30 cellular contexts compared by ENCODE assay signal in the genomic region with DNA sequence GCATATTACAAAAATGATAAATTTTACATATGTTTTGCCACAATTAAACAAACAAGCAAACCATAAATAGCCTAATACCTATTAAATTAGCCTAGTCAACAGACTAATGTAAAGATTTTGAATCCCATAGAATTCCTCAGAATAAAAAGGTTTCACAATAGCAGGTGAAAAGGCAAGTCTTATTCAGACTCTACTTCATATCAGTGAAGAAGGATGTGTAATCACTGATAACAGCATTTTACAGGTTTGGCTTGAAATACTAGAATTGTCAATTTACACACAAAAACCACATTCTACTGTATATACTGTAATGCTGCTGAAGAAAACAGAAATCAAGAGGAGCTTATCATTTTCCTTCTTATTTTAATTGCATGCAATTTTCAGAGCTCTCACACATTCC.
"Had no signal": no experiment of that assay in that cellular context is flagged by ENCODE, and none has a peak within 500 bp of the region (broad histone marks: within the 10 kb centered on the region; RNA-seq: fewer than 3 reads in every experiment).

No MANE protein-coding gene starts in this region.

- H3K9me3 ChIP-seq: gastrocnemius medialis, heart left ventricle had no signal

- H3K4me3 ChIP-seq: coronary artery, dorsolateral prefrontal cortex, gastrocnemius medialis, heart left ventricle had no signal

- H3K36me3 ChIP-seq: brain microvascular endothelial cell, gastrocnemius medialis, heart left ventricle had no signal

- H3K27me3 ChIP-seq: brain microvascular endothelial cell, dorsolateral prefrontal cortex, foreskin keratinocyte, gastrocnemius medialis, heart left ventricle had no signal

- H3K4me1 ChIP-seq: foreskin keratinocyte, gastrocnemius medialis, heart left ventricle had no signal

- DNase-seq: activated CD4-positive, alpha-beta memory T cell treated with anti-CD3 and anti-CD28 coated beads for 36 hours; activated CD4-positive, alpha-beta T cell treated with anti-CD3 and anti-CD28 coated beads for 36 hours; activated CD4-positive, alpha-beta T cell treated with anti-CD3 and anti-CD28 coated beads, Interleukin-2, amount 10 ng/mL, durations not matched to agents 24 days and 14 days; activated CD4-positive, CD25-positive, alpha-beta regulatory T cell; activated CD4-positive, CD25-positive, alpha-beta regulatory T cell treated with anti-CD3 and anti-CD28 coated beads, Interleukin-2, amount 50 U/mL, for 72 hours; activated CD8-positive, alpha-beta memory T cell treated with anti-CD3 and anti-CD28 coated beads, Interleukin-2, amount 10 ng/mL, durations not matched to agents 7 days and 5 days; activated CD8-positive, alpha-beta memory T cell treated with anti-CD3 and anti-CD28 coated beads, Interleukin-2, amount 50 U/mL, for 4 hours; activated CD8-positive, alpha-beta T cell treated with anti-CD3 and anti-CD28 coated beads, Interleukin-2, amount 10 ng/mL, durations not matched to agents 7 days and 5 days; activated gamma-delta T cell; activated naive CD4-positive, alpha-beta T cell; activated naive CD4-positive, alpha-beta T cell treated with anti-CD3 and anti-CD28 coated beads, Interleukin-2, amount 10 ng/mL, durations not matched to agents 7 days and 5 days; activated naive CD8-positive, alpha-beta T cell treated with anti-CD3 and anti-CD28 coated beads, Interleukin-2, amount 10 ng/mL, durations not matched to agents 7 days and 5 days; activated T-cell treated with anti-CD3 and anti-CD28 coated beads, Interleukin-2, amount 50 U/mL, for 1 hour; activated T-cell treated with anti-CD3 and anti-CD28 coated beads, Interleukin-2, amount 50 U/mL, for 48 hours; amniotic stem cell; anterior cingulate cortex; brain microvascular endothelial cell; dorsolateral prefrontal cortex; effector memory CD4-positive, alpha-beta T cell; endodermal cell; foreskin keratinocyte; gastrocnemius medialis; glutamatergic neuron; heart left ventricle; T-helper 2 cell had no signal

- H3K9me3 Mint-ChIP-seq: activated CD4-positive, alpha-beta T cell treated with anti-CD3 and anti-CD28 coated beads, Interleukin-2, amount 10 ng/mL, durations not matched to agents 24 days and 14 days; central memory CD8-positive, alpha-beta T cell; endodermal cell had no signal

- H3K4me1 Mint-ChIP-seq: activated CD4-positive, alpha-beta T cell treated with anti-CD3 and anti-CD28 coated beads, Interleukin-2, amount 10 ng/mL, durations not matched to agents 24 days and 14 days; activated CD8-positive, alpha-beta memory T cell treated with anti-CD3 and anti-CD28 coated beads, Interleukin-2, amount 10 ng/mL, durations not matched to agents 7 days and 5 days had no signal

- H3K27ac Mint-ChIP-seq: activated CD4-positive, alpha-beta memory T cell treated with anti-CD3 and anti-CD28 coated beads for 36 hours; activated CD4-positive, alpha-beta T cell treated with anti-CD3 and anti-CD28 coated beads for 36 hours; activated CD4-positive, alpha-beta T cell treated with anti-CD3 and anti-CD28 coated beads, Interleukin-2, amount 10 ng/mL, durations not matched to agents 24 days and 14 days; activated CD8-positive, alpha-beta memory T cell treated with anti-CD3 and anti-CD28 coated beads, Interleukin-2, amount 10 ng/mL, durations not matched to agents 7 days and 5 days; activated CD8-positive, alpha-beta T cell treated with anti-CD3 and anti-CD28 coated beads, Interleukin-2, amount 10 ng/mL, durations not matched to agents 7 days and 5 days; activated naive CD4-positive, alpha-beta T cell treated with anti-CD3 and anti-CD28 coated beads, Interleukin-2, amount 10 ng/mL, durations not matched to agents 7 days and 5 days; activated naive CD4-positive, alpha-beta T cell treated with anti-CD3 and anti-CD28 coated beads, Interleukin-2, amount 50 U/mL, for 72 hours; activated naive CD8-positive, alpha-beta T cell treated with anti-CD3 and anti-CD28 coated beads, Interleukin-2, amount 10 ng/mL, durations not matched to agents 7 days and 5 days; dendritic cell treated with granulocyte-macrophage colony-stimulating factor and Interleukin-4, amounts not matched to agents 40 ng/mL and 50 ng/mL, for 4 days; endodermal cell had no signal

- H3K27ac ChIP-seq: brain microvascular endothelial cell, coronary artery, dorsolateral prefrontal cortex, foreskin keratinocyte, gastrocnemius medialis, heart left ventricle had no signal

- H3K27me3 Mint-ChIP-seq: activated CD4-positive, alpha-beta memory T cell treated with anti-CD3 and anti-CD28 coated beads for 36 hours; activated CD4-positive, alpha-beta T cell treated with anti-CD3 and anti-CD28 coated beads for 36 hours; activated CD4-positive, alpha-beta T cell treated with anti-CD3 and anti-CD28 coated beads, Interleukin-2, amount 10 ng/mL, durations not matched to agents 24 days and 14 days; activated CD8-positive, alpha-beta memory T cell treated with anti-CD3 and anti-CD28 coated beads, Interleukin-2, amount 10 ng/mL, durations not matched to agents 7 days and 5 days; activated naive CD4-positive, alpha-beta T cell treated with anti-CD3 and anti-CD28 coated beads, Interleukin-2, amount 10 ng/mL, durations not matched to agents 7 days and 5 days; central memory CD8-positive, alpha-beta T cell; dendritic cell treated with granulocyte-macrophage colony-stimulating factor and Interleukin-4, amounts not matched to agents 40 ng/mL and 50 ng/mL, for 4 days had no signal

- ATAC-seq: activated CD4-positive, alpha-beta T cell treated with anti-CD3 and anti-CD28 coated beads for 36 hours; activated CD8-positive, alpha-beta memory T cell treated with anti-CD3 and anti-CD28 coated beads, Interleukin-2, amount 10 ng/mL, durations not matched to agents 7 days and 5 days; activated CD8-positive, alpha-beta T cell treated with anti-CD3 and anti-CD28 coated beads, Interleukin-2, amount 10 ng/mL, durations not matched to agents 7 days and 5 days; activated naive CD4-positive, alpha-beta T cell treated with anti-CD3 and anti-CD28 coated beads, Interleukin-2, amount 50 U/mL, for 72 hours; esophagus mucosa; foreskin keratinocyte; gastrocnemius medialis; heart left ventricle had no signal

- H3K4me3 Mint-ChIP-seq: activated CD4-positive, alpha-beta memory T cell treated with anti-CD3 and anti-CD28 coated beads for 36 hours; activated CD4-positive, alpha-beta T cell treated with anti-CD3 and anti-CD28 coated beads for 36 hours; activated CD4-positive, alpha-beta T cell treated with anti-CD3 and anti-CD28 coated beads, Interleukin-2, amount 10 ng/mL, durations not matched to agents 24 days and 14 days; activated CD8-positive, alpha-beta memory T cell treated with anti-CD3 and anti-CD28 coated beads, Interleukin-2, amount 10 ng/mL, durations not matched to agents 7 days and 5 days; activated CD8-positive, alpha-beta T cell treated with anti-CD3 and anti-CD28 coated beads, Interleukin-2, amount 10 ng/mL, durations not matched to agents 7 days and 5 days; activated naive CD4-positive, alpha-beta T cell treated with anti-CD3 and anti-CD28 coated beads, Interleukin-2, amount 10 ng/mL, durations not matched to agents 7 days and 5 days; activated naive CD8-positive, alpha-beta T cell treated with anti-CD3 and anti-CD28 coated beads, Interleukin-2, amount 10 ng/mL, durations not matched to agents 7 days and 5 days; central memory CD8-positive, alpha-beta T cell; dendritic cell treated with granulocyte-macrophage colony-stimulating factor and Interleukin-4, amounts not matched to agents 40 ng/mL and 50 ng/mL, for 4 days; endodermal cell had no signal

- H3K36me3 Mint-ChIP-seq: activated CD4-positive, alpha-beta memory T cell treated with anti-CD3 and anti-CD28 coated beads for 36 hours; activated CD8-positive, alpha-beta memory T cell treated with anti-CD3 and anti-CD28 coated beads, Interleukin-2, amount 10 ng/mL, durations not matched to agents 7 days and 5 days; activated naive CD4-positive, alpha-beta T cell treated with anti-CD3 and anti-CD28 coated beads, Interleukin-2, amount 10 ng/mL, durations not matched to agents 7 days and 5 days; activated naive CD4-positive, alpha-beta T cell treated with anti-CD3 and anti-CD28 coated beads, Interleukin-2, amount 50 U/mL, for 72 hours had no signal
